Comparison of ENCODE assay signal across 35 cellular contexts in genomic region chr4:119261986-119262385, GRCh38. TPM values are rescaled to one million over a fixed set of nuclear protein-coding genes. Genes with fewer than 3 reads are reported as not detected.
"Had no signal": no experiment of that assay in that cellular context is flagged by ENCODE, and none has a peak within 500 bp of the region (broad histone marks: within the 10 kb centered on the region; RNA-seq: fewer than 3 reads in every experiment).

No MANE protein-coding gene starts in this region.

- H3K4me1 Mint-ChIP-seq: central memory CD8-positive, alpha-beta T cell had no signal

- H3K9me3 ChIP-seq: ascending aorta, breast epithelium, esophagus squamous epithelium, gastroesophageal sphincter, heart right ventricle had no signal

- ATAC-seq: activated CD4-positive, alpha-beta T cell treated with anti-CD3 and anti-CD28 coated beads for 36 hours; activated naive CD4-positive, alpha-beta T cell treated with anti-CD3 and anti-CD28 coated beads, Interleukin-2, amount 50 U/mL, for 72 hours; activated T-cell treated with anti-CD3 and anti-CD28 coated beads, Interleukin-2, amount 50 U/mL, for 72 hours; gastroesophageal sphincter; heart right ventricle had no signal

- H3K9me3 Mint-ChIP-seq: central memory CD8-positive, alpha-beta T cell; endodermal cell had no signal

- H3K27ac Mint-ChIP-seq: activated CD4-positive, alpha-beta memory T cell treated with anti-CD3 and anti-CD28 coated beads, Interleukin-2, amount 10 ng/mL, durations not matched to agents 7 days and 5 days; activated CD4-positive, alpha-beta T cell treated with anti-CD3 and anti-CD28 coated beads for 36 hours; activated CD4-positive, alpha-beta T cell treated with anti-CD3 and anti-CD28 coated beads, Interleukin-2, amount 10 ng/mL, durations not matched to agents 24 days and 14 days; activated naive CD4-positive, alpha-beta T cell treated with anti-CD3 and anti-CD28 coated beads, Interleukin-2, amount 10 ng/mL, durations not matched to agents 7 days and 5 days; activated naive CD4-positive, alpha-beta T cell treated with anti-CD3 and anti-CD28 coated beads, Interleukin-2, amount 50 U/mL, for 72 hours; activated naive CD8-positive, alpha-beta T cell treated with anti-CD3 and anti-CD28 coated beads, Interleukin-2, amount 10 ng/mL, durations not matched to agents 7 days and 5 days; activated T-cell treated with anti-CD3 and anti-CD28 coated beads, Interleukin-2, amount 50 U/mL, for 24 hours; activated T-cell treated with anti-CD3 and anti-CD28 coated beads, Interleukin-2, amount 50 U/mL, for 72 hours; brain; dendritic cell treated with granulocyte-macrophage colony-stimulating factor and Interleukin-4, amounts not matched to agents 40 ng/mL and 50 ng/mL, for 4 days; endodermal cell had no signal

- H3K4me3 ChIP-seq: ascending aorta, breast epithelium, coronary artery, dorsolateral prefrontal cortex, esophagus squamous epithelium, gastroesophageal sphincter, heart right ventricle had no signal

- DNase-seq: activated CD4-positive, alpha-beta memory T cell treated with anti-CD3 and anti-CD28 coated beads, Interleukin-2, amount 10 ng/mL, durations not matched to agents 7 days and 5 days; activated CD4-positive, alpha-beta T cell treated with anti-CD3 and anti-CD28 coated beads for 36 hours; activated CD4-positive, alpha-beta T cell treated with anti-CD3 and anti-CD28 coated beads, Interleukin-2, amount 10 ng/mL, durations not matched to agents 24 days and 14 days; activated CD4-positive, alpha-beta T cell treated with anti-CD3 and anti-CD28 coated beads, Interleukin-2, amount 50 U/mL, for 4 hours; activated CD4-positive, CD25-positive, alpha-beta regulatory T cell; activated CD4-positive, CD25-positive, alpha-beta regulatory T cell treated with anti-CD3 and anti-CD28 coated beads, Interleukin-2, amount 50 U/mL, for 72 hours; activated CD8-positive, alpha-beta memory T cell treated with anti-CD3 and anti-CD28 coated beads, Interleukin-2, amount 50 U/mL, for 48 hours; activated gamma-delta T cell; activated naive CD4-positive, alpha-beta T cell; activated naive CD4-positive, alpha-beta T cell treated with anti-CD3 and anti-CD28 coated beads, Interleukin-2, amount 10 ng/mL, durations not matched to agents 7 days and 5 days; activated naive CD8-positive, alpha-beta T cell treated with anti-CD3 and anti-CD28 coated beads, Interleukin-2, amount 10 ng/mL, durations not matched to agents 7 days and 5 days; activated T-cell treated with anti-CD3 and anti-CD28 coated beads for 4 hours; activated T-cell treated with anti-CD3 and anti-CD28 coated beads, Interleukin-2, amount 50 U/mL, for 24 hours; activated T-cell treated with anti-CD3 and anti-CD28 coated beads, Interleukin-2, amount 50 U/mL, for 72 hours; dorsolateral prefrontal cortex; effector memory CD4-positive, alpha-beta T cell; endodermal cell; erythroblast; esophagus squamous epithelium; foreskin melanocyte; heart right ventricle; T-helper 2 cell had no signal

- H3K4me3 Mint-ChIP-seq: activated CD4-positive, alpha-beta memory T cell treated with anti-CD3 and anti-CD28 coated beads, Interleukin-2, amount 10 ng/mL, durations not matched to agents 7 days and 5 days; activated CD4-positive, alpha-beta T cell treated with anti-CD3 and anti-CD28 coated beads for 36 hours; activated CD4-positive, alpha-beta T cell treated with anti-CD3 and anti-CD28 coated beads, Interleukin-2, amount 10 ng/mL, durations not matched to agents 24 days and 14 days; activated naive CD4-positive, alpha-beta T cell treated with anti-CD3 and anti-CD28 coated beads, Interleukin-2, amount 10 ng/mL, durations not matched to agents 7 days and 5 days; activated naive CD8-positive, alpha-beta T cell treated with anti-CD3 and anti-CD28 coated beads, Interleukin-2, amount 10 ng/mL, durations not matched to agents 7 days and 5 days; activated T-cell treated with anti-CD3 and anti-CD28 coated beads, Interleukin-2, amount 50 U/mL, for 24 hours; activated T-cell treated with anti-CD3 and anti-CD28 coated beads, Interleukin-2, amount 50 U/mL, for 72 hours; brain; central memory CD8-positive, alpha-beta T cell; dendritic cell treated with granulocyte-macrophage colony-stimulating factor and Interleukin-4, amounts not matched to agents 40 ng/mL and 50 ng/mL, for 4 days; endodermal cell had no signal

- H3K36me3 ChIP-seq: breast epithelium had no signal

- H3K27me3 ChIP-seq: ascending aorta, breast epithelium, dorsolateral prefrontal cortex, esophagus squamous epithelium, gastroesophageal sphincter, heart right ventricle had no signal

- H3K27ac ChIP-seq: ascending aorta, breast epithelium, coronary artery, dorsolateral prefrontal cortex, esophagus squamous epithelium, gastroesophageal sphincter, heart right ventricle had no signal

- H3K4me1 ChIP-seq: ascending aorta, breast epithelium, esophagus squamous epithelium, gastroesophageal sphincter, heart right ventricle had no signal

- H3K27me3 Mint-ChIP-seq: activated CD4-positive, alpha-beta memory T cell treated with anti-CD3 and anti-CD28 coated beads, Interleukin-2, amount 10 ng/mL, durations not matched to agents 7 days and 5 days; activated CD4-positive, alpha-beta T cell treated with anti-CD3 and anti-CD28 coated beads for 36 hours; activated CD4-positive, alpha-beta T cell treated with anti-CD3 and anti-CD28 coated beads, Interleukin-2, amount 10 ng/mL, durations not matched to agents 24 days and 14 days; activated naive CD4-positive, alpha-beta T cell treated with anti-CD3 and anti-CD28 coated beads, Interleukin-2, amount 10 ng/mL, durations not matched to agents 7 days and 5 days; activated naive CD8-positive, alpha-beta T cell treated with anti-CD3 and anti-CD28 coated beads, Interleukin-2, amount 10 ng/mL, durations not matched to agents 7 days and 5 days; activated T-cell treated with anti-CD3 and anti-CD28 coated beads, Interleukin-2, amount 50 U/mL, for 24 hours; brain; central memory CD8-positive, alpha-beta T cell; dendritic cell treated with granulocyte-macrophage colony-stimulating factor and Interleukin-4, amounts not matched to agents 40 ng/mL and 50 ng/mL, for 4 days had no signal

RNA-seq across cellular contexts. Expression of gene FABP2, which starts 60.0 kb away (rescaled TPM):
- total RNA-seq: activated CD4-positive, alpha-beta memory T cell treated with anti-CD3 and anti-CD28 coated beads, Interleukin-2, amount 10 ng/mL, durations not matched to agents 7 days and 5 days; activated CD4-positive, alpha-beta T cell treated with anti-CD3 and anti-CD28 coated beads for 36 hours; activated CD4-positive, alpha-beta T cell treated with anti-CD3 and anti-CD28 coated beads, Interleukin-2, amount 10 ng/mL, durations not matched to agents 24 days and 14 days; activated naive CD4-positive, alpha-beta T cell treated with anti-CD3 and anti-CD28 coated beads, Interleukin-2, amount 50 U/mL, for 72 hours; activated T-cell treated with anti-CD3 and anti-CD28 coated beads, Interleukin-2, amount 50 U/mL, for 72 hours; ascending aorta; breast epithelium; cerebellum; dorsolateral prefrontal cortex; endodermal cell; esophagus squamous epithelium; fibroblast of lung; fibroblast of villous mesenchyme; gastroesophageal sphincter; glomerular endothelial cell; T-helper 1 cell treated with Interleukin-12 subunit alpha and Interleukin-12 subunit beta and Interleukin-4 antibody, amounts not matched to agents 30 ng/mL and 1 ng/mL, for 36 hours had no signal
- polyA plus RNA-seq: fibroblast of lung had no signal
